ENCODE assay signal across 8 cellular contexts in genomic region chr10:92593553-92594046, GRCh38. TPM values are rescaled to one million over a fixed set of nuclear protein-coding genes. Genes with fewer than 3 reads are reported as not detected.
DNase-seq lines count a peak whose midpoint lies in the region; ATAC-seq, FAIRE-seq and TF ChIP-seq lines count a peak whose summit lies in the region.

No MANE protein-coding gene starts in this region.

- in situ Hi-C loops in brain microvascular endothelial cell (cut with HindIII; ENCODE audit: low pct_ligation_motif_present, low sequenced_read_pairs), result no loop called here

- FAIRE-seq in RCC 7860 (lab: Jason Lieb, UNC), result no peak

- TF ChIP-seq CTCF in AG09309 (IDR thresholded peaks at IDR 0.05; ENCODE audit: control insufficient read depth, insufficient read depth, low read depth, low read length, missing control alignments) (no peak), HL-60 (IDR thresholded peaks at IDR 0.05; ENCODE audit: insufficient read depth, low read length) (no peak), brain microvascular endothelial cell (IDR thresholded peaks at IDR 0.05; ENCODE audit: low read depth, low read length, missing control alignments) (no peak), mucosa of descending colon (IDR thresholded peaks at IDR 0.05) (no peak)

- H3K4me3 ChIP-seq in AG09309 (ENCODE audit: control insufficient read depth, low read depth, low read length) (peak overlapping the region; percentile 80), HL-60 (replicated peaks; ENCODE audit: insufficient read depth, low read length) (peak overlapping the region; percentile 97), brain microvascular endothelial cell (ENCODE audit: low read depth, low read length) (peak overlapping the region; percentile 92), mucosa of descending colon (peak overlapping the region; percentile 60)

- H3K27ac ChIP-seq in HL-60 (replicated peaks) (peak overlapping the region; percentile 82), brain microvascular endothelial cell (peak overlapping the region; percentile 9)

- no peaks in the 10 kb centered on the region for H3K27me3 ChIP-seq in HL-60 (ENCODE audit: insufficient read depth, poor library complexity, severe bottlenecking)
- no peaks in the 10 kb centered on the region for H3K27me3 ChIP-seq in brain microvascular endothelial cell (replicated peaks)

- no peaks in the 10 kb centered on the region for H3K9me3 ChIP-seq in mucosa of descending colon

- intact Hi-C loops in mucosa of descending colon (cut with DNase I, micrococcal nuclease), result no loop called here

- DNase-seq in AG09309 (ENCODE audit: low read depth) (no peak), HL-60 (ENCODE audit: low read depth in 1 of 2, low spot score in 1 of 2) (no peak), brain microvascular endothelial cell (no peak), mucosa of descending colon (no peak), mucosa of gallbladder (ENCODE audit: low spot score) (no peak), RCC 7860 (ENCODE audit: low spot score) (no peak), NCI-H128 (lab: John Stamatoyannopoulos, UW; ENCODE audit: unreplicated experiment) (no peak)

- ATAC-seq in mucosa of descending colon (no peak), GM21447 (IDR thresholded peaks at IDR 0.05; ENCODE audit: unreplicated experiment) (no peak)

- H3K36me3 ChIP-seq in brain microvascular endothelial cell (replicated peaks) (no peaks in the 10 kb centered on the region), mucosa of descending colon (ENCODE audit: low read depth) (no peaks in the 10 kb centered on the region)

- H3K4me1 ChIP-seq in mucosa of descending colon (ENCODE audit: low read depth), result peaks cover 17% of the 10 kb centered on the region

RNA-seq across cellular contexts. Expression of gene KIF11, which starts 0.7 kb away (rescaled TPM):
- total RNA-seq in mucosa of descending colon (10 to 100 TPM in 1 of 3 donors, 1 to 10 TPM in 2; 1.7 to 14.6 (median 3.2) TPM), mucosa of gallbladder (1.8 TPM)

RNA-seq across cellular contexts. Expression of gene IDE, which starts 19.7 kb away (rescaled TPM):
- total RNA-seq in mucosa of descending colon (10 to 100 TPM; 36.6 to 48.7 (median 41.6) TPM), mucosa of gallbladder (47.6 TPM)
